Comparison of ENCODE assay signal across 10 cellular contexts in the genomic region with DNA sequence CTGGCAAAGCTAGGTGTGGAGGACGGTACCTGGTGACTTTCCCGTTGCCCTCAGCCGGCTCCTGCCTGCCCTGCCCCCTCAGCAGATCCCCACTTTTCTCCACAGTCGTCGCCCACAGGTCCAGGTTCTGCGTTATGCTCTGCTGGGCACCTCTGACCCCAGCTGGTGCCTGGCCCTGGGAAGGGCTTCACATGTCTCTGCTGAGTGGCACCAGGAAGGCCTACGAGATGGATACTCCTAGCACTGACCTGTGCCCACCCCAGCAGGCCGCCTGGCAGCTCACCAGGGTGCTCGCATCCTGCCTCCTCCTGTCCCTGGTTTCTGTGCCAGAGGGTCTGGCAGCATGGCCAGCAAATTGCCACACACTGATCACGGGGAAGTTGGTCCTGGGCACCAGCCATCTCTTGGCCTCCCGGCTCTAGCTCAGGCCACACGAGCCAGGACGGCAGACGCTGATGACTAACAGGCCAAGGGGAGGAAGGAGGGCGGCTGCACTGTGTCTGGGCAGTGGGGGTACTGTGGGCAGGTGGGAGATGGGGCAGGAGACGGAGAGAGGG. TPM values are rescaled to one million over a fixed set of nuclear protein-coding genes. Genes with fewer than 3 reads are reported as not detected.
DNase-seq lines count a peak whose midpoint lies in the region; ATAC-seq and TF ChIP-seq lines count a peak whose summit lies in the region.
"Had no signal": no experiment of that assay in that cellular context is flagged by ENCODE, and none has a peak within 500 bp of the region (broad histone marks: within the 10 kb centered on the region; RNA-seq: fewer than 3 reads in every experiment).

No MANE protein-coding gene starts in this region.

- intact Hi-C loops in heart right ventricle (cut with DNase I) = no loop called here
- intact Hi-C loops in psoas muscle (cut with DNase I) = loop anchor here in 1 of 2 donors (5.0 kb wide), 1 partner anchor 599 kb away; the partner anchor contains the start of gene ART5

- WGBS in heart right ventricle, 2 donors = 62 to 71% methylated on average over 16 of the region's 16 CpGs
- 29 to 40% (median 30%) methylated on average over 16 of the region's 16 CpGs for WGBS in psoas muscle, 3 donors

- no peaks in the 10 kb centered on the region for H3K9me3 ChIP-seq in heart right ventricle
- no peaks in the 10 kb centered on the region for H3K9me3 ChIP-seq in psoas muscle

- ATAC-seq in heart right ventricle (peak; percentile 53 to 88 (median 76)), psoas muscle (peak; percentile 80 to 85 (median 82)), GM21381 (IDR thresholded peaks at IDR 0.05; ENCODE audit: unreplicated experiment) (no peak), HG03045 (IDR thresholded peaks at IDR 0.05; ENCODE audit: unreplicated experiment) (no peak)
- ATAC-seq: CD8-positive, alpha-beta T cell had no signal

- H3K4me1 ChIP-seq in heart right ventricle (peaks cover 17 to 33% (median 27%) of the 10 kb centered on the region in 9 donors), psoas muscle (peaks cover 60% of the 10 kb centered on the region)

- DNase-seq in C1 segment of cervical spinal cord (lab: John Stamatoyannopoulos, UW) = peak in 10 of 14 donors; percentile 44 to 88 (median 58)
- peak; percentile 76 for DNase-seq in astrocyte of the hippocampus (ENCODE audit: low read depth, low spot score)
- peak; percentile 66 to 75 for DNase-seq in heart right ventricle
- DNase-seq in psoas muscle = peak; percentile 92 to 97
- no peak for DNase-seq in NOMO-1 treated with DMSO at 0.1 percent for 48 hours (lab: John Stamatoyannopoulos, UW; ENCODE audit: unreplicated experiment)
- no peak for DNase-seq in NCI-H128 (lab: John Stamatoyannopoulos, UW; ENCODE audit: unreplicated experiment)
- DNase-seq: CD8-positive, alpha-beta T cell; stimulated activated CD4-positive, alpha-beta T cell treated with anti-CD3 and anti-CD28 coated beads, Interleukin-2, amount 100 ng/mL, for 24 hours had no signal

- H3K27ac ChIP-seq in heart right ventricle = peak overlapping the region in 9 of 10 donors; percentile 35 to 84 (median 62)
- peak overlapping the region; percentile 96 for H3K27ac ChIP-seq in psoas muscle

- TF ChIP-seq CTCF in heart right ventricle (IDR thresholded peaks at IDR 0.05) (no peak), psoas muscle (IDR thresholded peaks at IDR 0.05) (no peak)

- peaks cover 0 to 88% (median 16%) of the 10 kb centered on the region in 9 donors for H3K36me3 ChIP-seq in heart right ventricle
- peaks cover 3 to 34% of the 10 kb centered on the region in 2 donors for H3K36me3 ChIP-seq in psoas muscle (ENCODE audit: insufficient read depth in 1 of 2, low read depth in 1 of 2)

- H3K4me3 ChIP-seq in heart right ventricle (no peak overlapping the region), psoas muscle (peak overlapping the region; percentile 30)

- H3K27me3 ChIP-seq in heart right ventricle = no peaks in the 10 kb centered on the region
- H3K27me3 ChIP-seq in psoas muscle (ENCODE audit: insufficient read depth in 3 of 3, low read length in 2 of 3) = no peaks in the 10 kb centered on the region

RNA-seq across cellular contexts. Expression of gene CARS1, which starts 13.8 kb away (rescaled TPM):
- total RNA-seq in heart right ventricle = 10 to 100 TPM; 12.5 to 24.6 (median 15.9) TPM
- 10 to 100 TPM; 14.8 to 24.2 TPM for polyA plus RNA-seq in heart right ventricle
- 10 to 100 TPM; 24.2 to 65.8 (median 40.2) TPM for total RNA-seq in psoas muscle
- 10 to 100 TPM; 37.8 to 78.6 (median 77.9) TPM for polyA plus RNA-seq in psoas muscle

RNA-seq across cellular contexts. Expression of gene NAP1L4, which starts 51.3 kb away (rescaled TPM):
- total RNA-seq in heart right ventricle (100 to 1,000 TPM; 167 to 233 (median 191) TPM), psoas muscle (100 to 1,000 TPM; 143 to 153 (median 147) TPM)
- polyA plus RNA-seq in heart right ventricle (100 to 1,000 TPM in 1 of 2 donors, 10 to 100 TPM in 1; 98.5 to 102 TPM), psoas muscle (100 to 1,000 TPM; 121 to 140 (median 139) TPM)

Comparison
In these comparisons a context has a peak if more than half of its experiments do, and no peak if none do; other contexts are left out.
1. DNase-seq: peak in C1 segment of cervical spinal cord (10 of 14), astrocyte of the hippocampus (single experiment), heart right ventricle (2 of 2) and psoas muscle (2 of 2); none in NOMO-1 treated with DMSO at 0.1 percent for 48 hours (single experiment) and NCI-H128 (single experiment).
2. ATAC-seq: peak in heart right ventricle (8 of 8) and psoas muscle (4 of 4); none in GM21381 (single experiment) and HG03045 (single experiment).